In genomic region chr6:57284056-57284455, GRCh38 we compare ENCODE assay signal across 15 cellular contexts.
"Had no signal": no experiment of that assay in that cellular context is flagged by ENCODE, and none has a peak within 500 bp of the region (broad histone marks: within the 10 kb centered on the region; RNA-seq: fewer than 3 reads in every experiment).

No MANE protein-coding gene starts in this region.

- H3K27ac ChIP-seq: ascending aorta, esophagus muscularis mucosa, psoas muscle, testis had no signal

- H3K36me3 ChIP-seq: ascending aorta, esophagus muscularis mucosa had no signal

- H3K27me3 ChIP-seq: ascending aorta, esophagus muscularis mucosa, testis had no signal

- ATAC-seq: activated CD8-positive, alpha-beta T cell treated with anti-CD3 and anti-CD28 coated beads for 36 hours; mucosa of descending colon; natural killer cell; psoas muscle; stimulated activated naive CD8-positive, alpha-beta T cell treated with anti-CD3 and anti-CD28 coated beads, Interleukin-15, amount 100 ng/mL, for 72 hours; T-cell had no signal

- DNase-seq: activated CD4-positive, alpha-beta T cell treated with anti-CD3 and anti-CD28 coated beads for 4 hours; activated CD8-positive, alpha-beta memory T cell treated with anti-CD3 and anti-CD28 coated beads, Interleukin-2, amount 50 U/mL, for 4 hours; activated CD8-positive, alpha-beta T cell treated with anti-CD3 and anti-CD28 coated beads for 36 hours; activated naive CD4-positive, alpha-beta T cell; mucosa of descending colon; natural killer cell; psoas muscle; stimulated activated CD4-positive, alpha-beta T cell treated with anti-CD3 and anti-CD28 coated beads, Interleukin-4, amount 100 ng/mL, for 24 hours; stimulated activated naive CD8-positive, alpha-beta T cell treated with anti-CD3 and anti-CD28 coated beads, Interleukin-15, amount 100 ng/mL, for 72 hours; T-cell; T1000; testis had no signal

- H3K4me3 ChIP-seq: ascending aorta, esophagus muscularis mucosa, lung, mucosa of descending colon, psoas muscle, testis had no signal

- H3K9me3 ChIP-seq: ascending aorta, esophagus muscularis mucosa, mucosa of descending colon, psoas muscle, testis had no signal

- H3K4me1 ChIP-seq: ascending aorta, psoas muscle, testis had no signal
